In the genomic region with DNA sequence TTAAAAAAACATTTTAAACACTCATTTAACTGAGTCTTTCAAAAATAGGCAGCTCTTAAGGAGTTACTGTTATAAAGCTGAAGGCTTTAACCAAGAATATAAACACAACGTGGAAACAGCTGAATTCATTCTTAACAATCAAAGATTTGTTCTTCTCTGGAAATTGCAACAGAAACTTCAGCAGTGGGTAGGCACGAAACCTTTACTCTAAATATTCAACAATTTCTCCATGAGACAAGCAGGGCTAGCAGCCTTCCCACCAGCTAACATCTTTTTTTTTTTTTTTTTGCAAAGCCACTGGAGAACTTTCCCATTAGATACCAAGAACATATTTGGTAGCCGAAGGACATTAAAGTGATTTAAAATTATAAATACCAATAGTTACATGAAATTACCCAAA, we compare ENCODE assay signal across 1 cellular context.
TF ChIP-seq lines count a peak whose summit lies in the region.

No MANE protein-coding gene starts in this region.

TF ChIP-seq in IMR-90, 13 proteins besides CTCF, POLR2A, EP300 and RAD21 (continued from another document):
- TF ChIP-seq, protein P1, sequence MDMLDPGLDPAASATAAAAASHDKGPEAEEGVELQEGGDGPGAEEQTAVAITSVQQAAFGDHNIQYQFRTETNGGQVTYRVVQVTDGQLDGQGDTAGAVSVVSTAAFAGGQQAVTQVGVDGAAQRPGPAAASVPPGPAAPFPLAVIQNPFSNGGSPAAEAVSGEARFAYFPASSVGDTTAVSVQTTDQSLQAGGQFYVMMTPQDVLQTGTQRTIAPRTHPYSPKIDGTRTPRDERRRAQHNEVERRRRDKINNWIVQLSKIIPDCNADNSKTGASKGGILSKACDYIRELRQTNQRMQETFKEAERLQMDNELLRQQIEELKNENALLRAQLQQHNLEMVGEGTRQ (IDR thresholded peaks at IDR 0.05; ENCODE audit: low read depth, low read length), result no peak
- TF ChIP-seq BHLHE40 (IDR thresholded peaks at IDR 0.05; ENCODE audit: low read depth, low read length), result no peak
